1 cellular context compared by ENCODE assay signal in the genomic region with DNA sequence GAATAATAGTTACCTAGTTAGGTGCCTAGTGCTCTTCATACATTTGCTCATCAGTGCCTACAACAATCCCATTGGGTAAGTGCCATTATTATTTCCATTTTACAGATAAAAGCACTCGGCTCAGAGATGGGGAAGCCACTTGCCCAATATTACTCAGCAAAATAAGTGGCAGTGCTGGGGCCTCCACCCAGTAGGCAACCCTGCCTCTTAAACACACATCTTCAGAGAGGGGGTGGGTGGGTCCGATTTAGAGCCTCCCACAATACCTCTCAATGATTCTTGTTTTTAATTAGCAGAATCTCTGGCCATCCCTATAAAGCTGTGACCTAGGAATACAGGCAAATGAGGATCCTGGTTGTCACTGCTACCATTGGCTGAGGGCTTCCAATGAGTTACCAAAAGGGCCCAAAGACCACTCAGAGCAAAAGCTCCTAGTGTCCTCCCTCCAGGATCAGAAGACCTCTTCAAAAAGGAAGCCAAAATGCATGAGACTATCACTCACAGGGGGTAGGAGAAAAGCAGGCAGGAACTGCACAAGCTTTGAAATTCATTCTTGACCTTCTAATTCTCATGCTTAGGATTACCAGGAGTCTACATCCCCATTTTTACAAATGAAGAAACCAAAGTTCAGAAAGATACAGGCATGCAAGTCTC.
TF ChIP-seq lines count a peak whose summit lies in the region.

No MANE protein-coding gene starts in this region.

TF ChIP-seq in HepG2, 621 proteins besides CTCF, POLR2A, EP300 and RAD21:
- TF ChIP-seq ZNF713 (CRISPR knock-in tag; IDR thresholded peaks at IDR 0.05): no peak
- peak; percentile 33; the same call in 1 of the 2 replicates for TF ChIP-seq SAP130 (CRISPR knock-in tag; IDR thresholded peaks at IDR 0.05; ENCODE audit: low read depth)
- 0 out of 2 replicates have a peak, but pooled peaks have one; percentile 8 for TF ChIP-seq PPARG (CRISPR knock-in tag; conservative IDR thresholded peaks at IDR 0.05)
- peak; percentile 34; the same call in 1 of the 2 replicates for TF ChIP-seq ZBTB39 (CRISPR knock-in tag; IDR thresholded peaks at IDR 0.05)
- TF ChIP-seq, protein P1, sequence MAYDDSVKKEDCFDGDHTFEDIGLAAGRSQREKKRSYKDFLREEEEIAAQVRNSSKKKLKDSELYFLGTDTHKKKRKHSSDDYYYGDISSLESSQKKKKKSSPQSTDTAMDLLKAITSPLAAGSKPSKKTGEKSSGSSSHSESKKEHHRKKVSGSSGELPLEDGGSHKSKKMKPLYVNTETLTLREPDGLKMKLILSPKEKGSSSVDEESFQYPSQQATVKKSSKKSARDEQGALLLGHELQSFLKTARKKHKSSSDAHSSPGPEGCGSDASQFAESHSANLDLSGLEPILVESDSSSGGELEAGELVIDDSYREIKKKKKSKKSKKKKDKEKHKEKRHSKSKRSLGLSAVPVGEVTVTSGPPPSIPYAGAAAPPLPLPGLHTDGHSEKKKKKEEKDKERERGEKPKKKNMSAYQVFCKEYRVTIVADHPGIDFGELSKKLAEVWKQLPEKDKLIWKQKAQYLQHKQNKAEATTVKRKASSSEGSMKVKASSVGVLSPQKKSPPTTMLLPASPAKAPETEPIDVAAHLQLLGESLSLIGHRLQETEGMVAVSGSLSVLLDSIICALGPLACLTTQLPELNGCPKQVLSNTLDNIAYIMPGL (CRISPR knock-in tag; IDR thresholded peaks at IDR 0.05; ENCODE audit: borderline replicate concordance in 1 of 2, low read depth in 1 of 2): no peak
- TF ChIP-seq ZNF501 (CRISPR knock-in tag; IDR thresholded peaks at IDR 0.05): peak; percentile 2; the same call in 1 of the 2 replicates
- TF ChIP-seq POLR2AphosphoS5 (IDR thresholded peaks at IDR 0.05; ENCODE audit: low read depth, low read length): peak; percentile 64
- peak; percentile 91 for TF ChIP-seq DRAP1 (CRISPR knock-in tag; IDR thresholded peaks at IDR 0.05)
- TF ChIP-seq, protein P2, sequence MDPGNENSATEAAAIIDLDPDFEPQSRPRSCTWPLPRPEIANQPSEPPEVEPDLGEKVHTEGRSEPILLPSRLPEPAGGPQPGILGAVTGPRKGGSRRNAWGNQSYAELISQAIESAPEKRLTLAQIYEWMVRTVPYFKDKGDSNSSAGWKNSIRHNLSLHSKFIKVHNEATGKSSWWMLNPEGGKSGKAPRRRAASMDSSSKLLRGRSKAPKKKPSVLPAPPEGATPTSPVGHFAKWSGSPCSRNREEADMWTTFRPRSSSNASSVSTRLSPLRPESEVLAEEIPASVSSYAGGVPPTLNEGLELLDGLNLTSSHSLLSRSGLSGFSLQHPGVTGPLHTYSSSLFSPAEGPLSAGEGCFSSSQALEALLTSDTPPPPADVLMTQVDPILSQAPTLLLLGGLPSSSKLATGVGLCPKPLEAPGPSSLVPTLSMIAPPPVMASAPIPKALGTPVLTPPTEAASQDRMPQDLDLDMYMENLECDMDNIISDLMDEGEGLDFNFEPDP (CRISPR knock-in tag; conservative IDR thresholded peaks at IDR 0.05): 0 out of 2 replicates have a peak, but pooled peaks have one; percentile 15
